In the genomic region with DNA sequence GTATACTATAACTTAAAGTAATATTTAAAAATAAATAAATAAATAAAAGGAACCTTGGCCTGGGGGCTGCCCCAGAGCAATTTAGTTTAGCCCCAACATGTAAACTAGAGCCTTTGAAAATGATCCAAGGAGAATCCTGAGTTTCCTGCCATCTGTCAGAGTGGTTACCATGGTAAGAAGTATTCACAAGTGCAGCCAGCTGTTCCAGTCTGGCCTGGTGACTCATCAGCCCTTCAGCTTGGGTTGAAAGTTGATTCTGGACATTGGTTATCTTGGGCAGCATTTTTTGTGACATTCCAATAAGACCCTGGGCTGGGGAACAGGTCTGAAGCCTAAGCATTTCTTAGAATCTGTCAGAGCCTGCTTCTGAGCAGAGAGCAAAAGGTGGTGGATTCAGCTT, we compare ENCODE assay signal across 10 cellular contexts.
A peak's percentile ranks its signal among the peaks of the same experiment; 100 is the strongest.
DNase-seq lines count a peak whose midpoint lies in the region; ATAC-seq and TF ChIP-seq lines count a peak whose summit lies in the region.
"Had no signal": no experiment of that assay in that cellular context is flagged by ENCODE, and none has a peak within 500 bp of the region (broad histone marks: within the 10 kb centered on the region; RNA-seq: fewer than 3 reads in every experiment).

No MANE protein-coding gene starts in this region.

- H3K27me3 ChIP-seq in trophoblast cell (ENCODE audit: insufficient read depth, low read length), result no peaks in the 10 kb centered on the region

- H4K91ac ChIP-seq in trophoblast cell (ENCODE audit: low read depth, low read length), result no peak overlapping the region

- H3K9me3 ChIP-seq in trophoblast cell (ENCODE audit: insufficient read depth, low read depth, low read length), result no peaks in the 10 kb centered on the region

- no peak overlapping the region for H3K9ac ChIP-seq in trophoblast cell (ENCODE audit: low read length)

- no peak overlapping the region for H2BK120ac ChIP-seq in trophoblast cell (ENCODE audit: insufficient read depth, low read length, poor library complexity)

- no peak overlapping the region for H2BK12ac ChIP-seq in trophoblast cell (ENCODE audit: low read length)

- H2BK5ac ChIP-seq in trophoblast cell (ENCODE audit: low read depth, low read length, poor library complexity), result peak overlapping the region; percentile 81

- no peak overlapping the region for H3K23ac ChIP-seq in trophoblast cell (ENCODE audit: low read length)

- H3K4me3 ChIP-seq in trophoblast cell (ENCODE audit: low read depth, low read length), result no peak overlapping the region

- peak overlapping the region; percentile 13 for H3K4me2 ChIP-seq in trophoblast cell (ENCODE audit: low read length)

- peaks cover 27% of the 10 kb centered on the region for H3K79me1 ChIP-seq in trophoblast cell (ENCODE audit: low read length)

- no peak overlapping the region for H3K18ac ChIP-seq in trophoblast cell (ENCODE audit: low read length)

- no peak for TF ChIP-seq POLR2A in erythroblast (IDR thresholded peaks at IDR 0.05; ENCODE audit: low read length)

- peaks cover 4% of the 10 kb centered on the region for H3K79me2 ChIP-seq in trophoblast cell (ENCODE audit: control insufficient read depth, insufficient read depth, low read length, poor library complexity)

- H4K8ac ChIP-seq in trophoblast cell (ENCODE audit: low read depth, low read length), result no peak overlapping the region

- ATAC-seq in GM21717 (IDR thresholded peaks at IDR 0.05; ENCODE audit: unreplicated experiment), result no peak

- H3K27ac ChIP-seq in trophoblast cell (ENCODE audit: low read depth, low read length), result peak overlapping the region; percentile 93

- no peak overlapping the region for H3K14ac ChIP-seq in trophoblast cell (ENCODE audit: low read length)

- H3K4ac ChIP-seq in trophoblast cell (ENCODE audit: low read depth, low read length), result no peak overlapping the region

- H3K4me1 ChIP-seq in trophoblast cell (ENCODE audit: control insufficient read depth in 1 of 2, insufficient read depth in 2 of 2, low read length in 2 of 2), result peaks cover 11 to 23% of the 10 kb centered on the region in 2 experiments

- DNase-seq in GM04504 (ENCODE audit: low read depth), result peak; percentile 77
- peak; percentile 91 for DNase-seq in NCI-H69 (lab: John Stamatoyannopoulos, UW)
- DNase-seq in epidermal melanocyte (ENCODE audit: insufficient read length, low spot score), result peak; percentile 66
- DNase-seq in trophoblast cell, result peak; percentile 94 to 97
- DNase-seq in cerebellar cortex (ENCODE audit: low spot score), result no peak
- no peak for DNase-seq in erythroblast (lab: John Stamatoyannopoulos, UW)
- no peak for DNase-seq in HUDEP-2 (lab: John Stamatoyannopoulos, UW; ENCODE audit: unreplicated experiment in 76 of 76)
- DNase-seq: activated naive CD8-positive, alpha-beta T cell treated with anti-CD3 and anti-CD28 coated beads for 36 hours; kidney had no signal

- no peak overlapping the region for H2AK5ac ChIP-seq in trophoblast cell (ENCODE audit: low read length)

- H4K12ac ChIP-seq in trophoblast cell (ENCODE audit: low read depth, low read length), result no peak overlapping the region

- H3K36me3 ChIP-seq in trophoblast cell (ENCODE audit: control insufficient read depth in 1 of 2, insufficient read depth in 2 of 2, low read length in 2 of 2), result no peaks in the 10 kb centered on the region

- no peak overlapping the region for H2AFZ ChIP-seq in trophoblast cell (ENCODE audit: insufficient read depth, low read length, poor library complexity)

Comparison
In these comparisons a context has a peak if more than half of its experiments do, and no peak if none do; other contexts are left out.
1. DNase-seq: peak in GM04504 (single experiment), NCI-H69 (single experiment), epidermal melanocyte (single experiment) and trophoblast cell (2 of 2); none in cerebellar cortex (single experiment), erythroblast (0 of 2) and HUDEP-2 (0 of 76).